ENCODE assay signal across 25 cellular contexts in genomic region chr9:74333633-74334032, GRCh38.
DNase-seq lines count a peak whose midpoint lies in the region; ATAC-seq and TF ChIP-seq lines count a peak whose summit lies in the region.
"Had no signal": no experiment of that assay in that cellular context is flagged by ENCODE, and none has a peak within 500 bp of the region (broad histone marks: within the 10 kb centered on the region; RNA-seq: fewer than 3 reads in every experiment).

No MANE protein-coding gene starts in this region.

- no peak for ATAC-seq in activated CD8-positive, alpha-beta T cell treated with anti-CD3 and anti-CD28 coated beads for 36 hours
- no peak for ATAC-seq in mucosa of descending colon
- ATAC-seq: CD8-positive, alpha-beta T cell; pancreas had no signal

- peak overlapping the region; percentile 46 for H3K27ac Mint-ChIP-seq in activated CD4-positive, alpha-beta memory T cell treated with anti-CD3 and anti-CD28 coated beads, Interleukin-2, amount 10 ng/mL, durations not matched to agents 7 days and 5 days
- H3K27ac Mint-ChIP-seq in activated CD4-positive, alpha-beta memory T cell treated with anti-CD3 and anti-CD28 coated beads for 36 hours = no peak overlapping the region
- H3K27ac Mint-ChIP-seq in activated CD8-positive, alpha-beta T cell treated with anti-CD3 and anti-CD28 coated beads for 36 hours = peak overlapping the region; percentile 58
- H3K27ac Mint-ChIP-seq: activated naive CD4-positive, alpha-beta T cell treated with anti-CD3 and anti-CD28 coated beads for 36 hours; CD8-positive, alpha-beta T cell; nephron had no signal

- H3K9me3 ChIP-seq in neural cell (ENCODE audit: low read length) (no peaks in the 10 kb centered on the region), mucosa of descending colon (no peaks in the 10 kb centered on the region)
- H3K9me3 ChIP-seq: HAP-1, MG63, pancreas, Peyer's patch, stomach, tibial artery had no signal

- H3F3A ChIP-seq in neural cell (ENCODE audit: insufficient read depth, low read length, poor library complexity, severe bottlenecking) = no peaks in the 10 kb centered on the region

- H3K4me1 ChIP-seq in mucosa of descending colon (ENCODE audit: low read depth) = no peaks in the 10 kb centered on the region
- H3K4me1 ChIP-seq: HAP-1, pancreas, Peyer's patch, stomach had no signal

- H3K4me1 Mint-ChIP-seq in activated CD4-positive, alpha-beta memory T cell treated with anti-CD3 and anti-CD28 coated beads, Interleukin-2, amount 10 ng/mL, durations not matched to agents 7 days and 5 days = peaks cover 15% of the 10 kb centered on the region
- H3K4me1 Mint-ChIP-seq in activated CD4-positive, alpha-beta memory T cell treated with anti-CD3 and anti-CD28 coated beads for 36 hours (ENCODE audit: low read depth) = peaks cover 4% of the 10 kb centered on the region
- peaks cover 9% of the 10 kb centered on the region for H3K4me1 Mint-ChIP-seq in activated CD8-positive, alpha-beta T cell treated with anti-CD3 and anti-CD28 coated beads for 36 hours (ENCODE audit: low read depth)
- H3K4me1 Mint-ChIP-seq: IgD-negative memory B cell, nephron had no signal

- DNase-seq in activated CD4-positive, alpha-beta memory T cell treated with anti-CD3 and anti-CD28 coated beads, Interleukin-2, amount 10 ng/mL, durations not matched to agents 7 days and 5 days = no peak
- DNase-seq in activated CD4-positive, alpha-beta memory T cell treated with anti-CD3 and anti-CD28 coated beads for 36 hours = no peak
- DNase-seq in NOMO-1 (lab: John Stamatoyannopoulos, UW; ENCODE audit: unreplicated experiment in 2 of 2) = peak; percentile 69 to 78
- DNase-seq in activated CD8-positive, alpha-beta T cell treated with anti-CD3 and anti-CD28 coated beads for 36 hours = no peak
- no peak for DNase-seq in NCI-H526 treated with DMSO at 0.1 percent for 48 hours (lab: John Stamatoyannopoulos, UW)
- no peak for DNase-seq in GM10248 (ENCODE audit: extremely low spot score)
- DNase-seq in mucosa of descending colon = no peak
- DNase-seq: activated CD4-positive, alpha-beta T cell treated with anti-CD3 and anti-CD28 coated beads for 1 hour; activated naive CD4-positive, alpha-beta T cell treated with anti-CD3 and anti-CD28 coated beads for 36 hours; activated T-cell treated with anti-CD3 and anti-CD28 coated beads, Interleukin-2, amount 50 U/mL, for 48 hours; amniotic stem cell; CD8-positive, alpha-beta T cell; MG63; midbrain; NCI-H1436 treated with DMSO at 0.1 percent for 48 hours; pancreas; Peyer's patch; stimulated activated CD4-positive, alpha-beta T cell treated with anti-CD3 and anti-CD28 coated beads, Interleukin-1b, Interleukin-23, amount 100 ng/mL, for 48 hours; stomach; tibial artery had no signal

- TF ChIP-seq CTCF in activated CD8-positive, alpha-beta T cell treated with anti-CD3 and anti-CD28 coated beads for 36 hours (IDR thresholded peaks at IDR 0.05) = no peak
- TF ChIP-seq CTCF in neural cell (IDR thresholded peaks at IDR 0.05; ENCODE audit: poor library complexity, severe bottlenecking) = no peak
- no peak for TF ChIP-seq CTCF in GM10248 (IDR thresholded peaks at IDR 0.05; ENCODE audit: control extremely low read depth, extremely low read depth, low read depth, missing control alignments)
- no peak for TF ChIP-seq CTCF in mucosa of descending colon (IDR thresholded peaks at IDR 0.05)

- no peak overlapping the region for H3K4me3 Mint-ChIP-seq in activated CD4-positive, alpha-beta memory T cell treated with anti-CD3 and anti-CD28 coated beads, Interleukin-2, amount 10 ng/mL, durations not matched to agents 7 days and 5 days
- H3K4me3 Mint-ChIP-seq in activated CD4-positive, alpha-beta memory T cell treated with anti-CD3 and anti-CD28 coated beads for 36 hours = no peak overlapping the region
- no peak overlapping the region for H3K4me3 Mint-ChIP-seq in activated CD8-positive, alpha-beta T cell treated with anti-CD3 and anti-CD28 coated beads for 36 hours
- H3K4me3 Mint-ChIP-seq: activated naive CD4-positive, alpha-beta T cell treated with anti-CD3 and anti-CD28 coated beads for 36 hours; CD8-positive, alpha-beta T cell; IgD-negative memory B cell; nephron had no signal

- H3K79me2 ChIP-seq in neural cell (replicated peaks; ENCODE audit: insufficient read depth, low read length) = no peaks in the 10 kb centered on the region

- H3K4me2 ChIP-seq in neural cell (ENCODE audit: low read length) = no peak overlapping the region
- H3K4me2 ChIP-seq: smooth muscle cell had no signal

- no peaks in the 10 kb centered on the region for H4K20me1 ChIP-seq in neural cell (ENCODE audit: insufficient read depth)

- H3K36me3 Mint-ChIP-seq in activated CD4-positive, alpha-beta memory T cell treated with anti-CD3 and anti-CD28 coated beads, Interleukin-2, amount 10 ng/mL, durations not matched to agents 7 days and 5 days (ENCODE audit: low read depth) = no peaks in the 10 kb centered on the region
- H3K36me3 Mint-ChIP-seq in activated CD4-positive, alpha-beta memory T cell treated with anti-CD3 and anti-CD28 coated beads for 36 hours = no peaks in the 10 kb centered on the region
- no peaks in the 10 kb centered on the region for H3K36me3 Mint-ChIP-seq in activated CD8-positive, alpha-beta T cell treated with anti-CD3 and anti-CD28 coated beads for 36 hours (ENCODE audit: low read depth)
- H3K36me3 Mint-ChIP-seq: CD8-positive, alpha-beta T cell; IgD-negative memory B cell had no signal

- H3K36me3 ChIP-seq in neural cell (ENCODE audit: insufficient read depth, low read length) (no peaks in the 10 kb centered on the region), mucosa of descending colon (ENCODE audit: low read depth) (no peaks in the 10 kb centered on the region)
- H3K36me3 ChIP-seq: HAP-1, MG63, pancreas, Peyer's patch, stomach, tibial artery had no signal

- TF ChIP-seq RAD21 in neural cell (conservative IDR thresholded peaks at IDR 0.05) = no peak

- H3K4me3 ChIP-seq in neural cell (ENCODE audit: low read length) (no peak overlapping the region), mucosa of descending colon (no peak overlapping the region)
- H3K4me3 ChIP-seq: HAP-1, MG63, pancreas, Peyer's patch, smooth muscle cell, stomach, tibial artery had no signal

- H3K27me3 Mint-ChIP-seq in activated CD4-positive, alpha-beta memory T cell treated with anti-CD3 and anti-CD28 coated beads, Interleukin-2, amount 10 ng/mL, durations not matched to agents 7 days and 5 days = no peaks in the 10 kb centered on the region
- H3K27me3 Mint-ChIP-seq in activated CD4-positive, alpha-beta memory T cell treated with anti-CD3 and anti-CD28 coated beads for 36 hours = no peaks in the 10 kb centered on the region
- no peaks in the 10 kb centered on the region for H3K27me3 Mint-ChIP-seq in activated CD8-positive, alpha-beta T cell treated with anti-CD3 and anti-CD28 coated beads for 36 hours

- peaks cover 3% of the 10 kb centered on the region for H3K9me3 Mint-ChIP-seq in activated CD4-positive, alpha-beta memory T cell treated with anti-CD3 and anti-CD28 coated beads, Interleukin-2, amount 10 ng/mL, durations not matched to agents 7 days and 5 days
- H3K9me3 Mint-ChIP-seq in activated CD4-positive, alpha-beta memory T cell treated with anti-CD3 and anti-CD28 coated beads for 36 hours = no peaks in the 10 kb centered on the region
- no peaks in the 10 kb centered on the region for H3K9me3 Mint-ChIP-seq in activated CD8-positive, alpha-beta T cell treated with anti-CD3 and anti-CD28 coated beads for 36 hours
- H3K9me3 Mint-ChIP-seq: activated naive CD4-positive, alpha-beta T cell treated with anti-CD3 and anti-CD28 coated beads for 36 hours; CD8-positive, alpha-beta T cell; IgD-negative memory B cell; nephron had no signal

- no peaks in the 10 kb centered on the region for H3K27me3 ChIP-seq in neural cell (ENCODE audit: insufficient read depth, low read depth, low read length)
- H3K27me3 ChIP-seq: MG63, pancreas, Peyer's patch, stomach, tibial artery had no signal

- no peaks in the 10 kb centered on the region for H3K9me2 ChIP-seq in neural cell (ENCODE audit: insufficient read depth, low read length)

- H3K27ac ChIP-seq in neural cell (ENCODE audit: low read length) = no peak overlapping the region
- H3K27ac ChIP-seq: pancreas, Peyer's patch, stomach, tibial artery had no signal

- H2AFZ ChIP-seq in neural cell (ENCODE audit: low read depth, low read length) = no peak overlapping the region

- POLR2A ChIA-PET in activated CD4-positive, alpha-beta memory T cell treated with anti-CD3 and anti-CD28 coated beads, Interleukin-2, amount 10 ng/mL, durations not matched to agents 7 days and 5 days (lab: Charles Lee) = interaction anchor here (1.0 kb wide), 1 partner anchor 88 kb away, joined by 4 read pairs; no protein-coding TSS in a partner anchor
- POLR2A ChIA-PET in activated CD4-positive, alpha-beta memory T cell treated with anti-CD3 and anti-CD28 coated beads for 36 hours (lab: Charles Lee) = no interaction called here
- POLR2A ChIA-PET in activated CD8-positive, alpha-beta T cell treated with anti-CD3 and anti-CD28 coated beads for 36 hours (lab: Charles Lee) = no interaction called here
- POLR2A ChIA-PET in GM10248 (lab: Yijun Ruan, JAX) = no interaction called here

- peak; percentile 47 for TF ChIP-seq EP300 in neural cell (conservative IDR thresholded peaks at IDR 0.05; ENCODE audit: poor library complexity, severe bottlenecking)

- CTCF ChIA-PET in activated CD4-positive, alpha-beta memory T cell treated with anti-CD3 and anti-CD28 coated beads, Interleukin-2, amount 10 ng/mL, durations not matched to agents 7 days and 5 days (lab: Charles Lee) = no interaction called here
- CTCF ChIA-PET in activated CD4-positive, alpha-beta memory T cell treated with anti-CD3 and anti-CD28 coated beads for 36 hours (lab: Charles Lee) = no interaction called here
- CTCF ChIA-PET in activated CD8-positive, alpha-beta T cell treated with anti-CD3 and anti-CD28 coated beads for 36 hours (lab: Charles Lee) = no interaction called here
- CTCF ChIA-PET in GM10248 (lab: Yijun Ruan, JAX) = no interaction called here

- intact Hi-C loops in activated CD4-positive, alpha-beta memory T cell treated with anti-CD3 and anti-CD28 coated beads for 36 hours (cut with micrococcal nuclease) = no loop called here
- intact Hi-C loops in activated CD8-positive, alpha-beta T cell treated with anti-CD3 and anti-CD28 coated beads for 36 hours (cut with micrococcal nuclease) = no loop called here
- intact Hi-C loops in mucosa of descending colon (cut with DNase I, micrococcal nuclease) = no loop called here

- no peak overlapping the region for H3K9ac ChIP-seq in neural cell (ENCODE audit: low read length)

TF ChIP-seq in neural cell, 6 proteins besides CTCF, POLR2A, EP300 and RAD21 (continues in another document):
- TF ChIP-seq POLR2AphosphoS5 (IDR thresholded peaks at IDR 0.05) = no peak
- TF ChIP-seq TAF1 (IDR thresholded peaks at IDR 0.05; ENCODE audit: low read depth) = no peak
- TF ChIP-seq MXI1 (conservative IDR thresholded peaks at IDR 0.05; ENCODE audit: poor library complexity, severe bottlenecking) = no peak
- TF ChIP-seq SMC3 (conservative IDR thresholded peaks at IDR 0.05; ENCODE audit: poor library complexity) = no peak
- TF ChIP-seq EZH2 (IDR thresholded peaks at IDR 0.05; ENCODE audit: borderline replicate concordance, insufficient read depth, low read length, poor library complexity, severe bottlenecking) = no peak

Comparison
In these comparisons a context has a peak if more than half of its experiments do, and no peak if none do; other contexts are left out.
1. DNase-seq: peak in NOMO-1 (2 of 2); none in activated CD4-positive, alpha-beta memory T cell treated with anti-CD3 and anti-CD28 coated beads, Interleukin-2, amount 10 ng/mL, durations not matched to agents 7 days and 5 days (single experiment), activated CD4-positive, alpha-beta memory T cell treated with anti-CD3 and anti-CD28 coated beads for 36 hours (single experiment), activated CD8-positive, alpha-beta T cell treated with anti-CD3 and anti-CD28 coated beads for 36 hours (single experiment), NCI-H526 treated with DMSO at 0.1 percent for 48 hours (single experiment), GM10248 (single experiment) and mucosa of descending colon (0 of 3).